Comparison of ENCODE assay signal across 28 cellular contexts in the genomic region with DNA sequence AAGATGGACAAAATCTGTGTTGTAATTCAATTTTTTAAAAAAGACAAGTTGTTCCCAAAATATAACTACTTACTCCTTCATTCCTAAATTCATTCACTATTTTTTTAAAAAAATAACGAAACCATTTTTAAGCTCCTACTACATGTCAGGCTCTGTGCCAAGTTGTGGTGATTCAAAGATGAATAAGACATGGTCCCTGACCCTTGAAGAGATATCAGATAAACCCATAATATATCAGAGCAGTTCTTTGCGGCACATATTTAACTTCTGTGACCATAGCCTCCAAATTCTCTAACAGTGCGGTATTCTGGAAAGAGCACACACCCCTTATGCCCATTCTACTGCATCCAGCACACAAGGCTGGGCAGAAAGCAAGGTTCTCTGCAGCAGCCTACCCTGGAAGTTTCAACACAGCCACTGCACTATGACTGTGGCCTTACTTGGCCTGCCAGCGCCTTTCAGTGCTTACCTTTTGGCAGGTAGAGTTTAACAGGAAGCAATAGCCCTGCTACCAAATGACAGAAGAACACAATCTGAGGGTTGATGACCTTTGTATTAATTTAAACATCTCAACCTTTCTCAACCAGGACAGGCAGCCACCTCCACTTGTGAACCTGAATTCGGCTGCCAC.
DNase-seq lines count a peak whose midpoint lies in the region; ATAC-seq and TF ChIP-seq lines count a peak whose summit lies in the region.
"Had no signal": no experiment of that assay in that cellular context is flagged by ENCODE, and none has a peak within 500 bp of the region (broad histone marks: within the 10 kb centered on the region; RNA-seq: fewer than 3 reads in every experiment).

No MANE protein-coding gene starts in this region.

- H2BK15ac ChIP-seq in mesendoderm (replicated peaks; ENCODE audit: low read depth), result no peak overlapping the region

- H3K18ac ChIP-seq in mesendoderm (ENCODE audit: low read length), result peak overlapping the region; percentile 15

- H3K9me3 ChIP-seq in PC-3 (ENCODE audit: low read length), result no peaks in the 10 kb centered on the region
- no peaks in the 10 kb centered on the region for H3K9me3 ChIP-seq in spleen
- H3K9me3 ChIP-seq: breast epithelium, pancreas, sigmoid colon had no signal

- H3K4me1 Mint-ChIP-seq in GM23338 (peaks cover 50% of the 10 kb centered on the region), progenitor cell of endocrine pancreas (ENCODE audit: low read depth) (no peaks in the 10 kb centered on the region)
- H3K4me1 Mint-ChIP-seq in activated CD8-positive, alpha-beta T cell treated with anti-CD3 and anti-CD28 coated beads, Interleukin-2, amount 10 ng/mL, durations not matched to agents 7 days and 5 days (ENCODE audit: low read depth), result no peaks in the 10 kb centered on the region
- H3K4me1 Mint-ChIP-seq: activated naive CD8-positive, alpha-beta T cell treated with anti-CD3 and anti-CD28 coated beads, Interleukin-2, amount 50 U/mL, for 24 hours had no signal

- H3K4ac ChIP-seq in mesendoderm (ENCODE audit: low read depth, low read length), result peak overlapping the region; percentile 79

- H3K4me1 ChIP-seq in GM23338 (ENCODE audit: insufficient read depth) (peaks cover 38% of the 10 kb centered on the region), PC-3 (ENCODE audit: insufficient read depth, low read length) (peaks cover 29% of the 10 kb centered on the region), mesendoderm (ENCODE audit: control insufficient read depth, low read depth, low read length) (peaks cover 6% of the 10 kb centered on the region), spleen (peaks cover 0 to 13% (median 0%) of the 10 kb centered on the region in 6 donors)
- H3K4me1 ChIP-seq: breast epithelium, pancreas, sigmoid colon had no signal

- ATAC-seq in GM23338, result peak; percentile 35
- ATAC-seq in PC-3, result peak; percentile 68
- no peak for ATAC-seq in activated CD8-positive, alpha-beta T cell treated with anti-CD3 and anti-CD28 coated beads, Interleukin-2, amount 10 ng/mL, durations not matched to agents 7 days and 5 days
- ATAC-seq: activated naive CD8-positive, alpha-beta T cell treated with anti-CD3 and anti-CD28 coated beads, Interleukin-2, amount 50 U/mL, for 24 hours; naive thymus-derived CD8-positive, alpha-beta T cell; T-cell had no signal

- H3K27me3 Mint-ChIP-seq in GM23338 (ENCODE audit: insufficient read depth, low read depth, poor library complexity) (no peaks in the 10 kb centered on the region), progenitor cell of endocrine pancreas (no peaks in the 10 kb centered on the region)
- no peaks in the 10 kb centered on the region for H3K27me3 Mint-ChIP-seq in activated CD8-positive, alpha-beta T cell treated with anti-CD3 and anti-CD28 coated beads, Interleukin-2, amount 10 ng/mL, durations not matched to agents 7 days and 5 days (ENCODE audit: low read depth)
- H3K27me3 Mint-ChIP-seq: activated naive CD8-positive, alpha-beta T cell treated with anti-CD3 and anti-CD28 coated beads, Interleukin-2, amount 50 U/mL, for 24 hours; CD4-positive, CD25-positive, alpha-beta regulatory T cell; naive thymus-derived CD8-positive, alpha-beta T cell; T-cell had no signal

- H3K9me2 ChIP-seq in GM23338 (ENCODE audit: insufficient read depth) (no peaks in the 10 kb centered on the region), PC-3 (replicated peaks; ENCODE audit: low read length) (no peaks in the 10 kb centered on the region)

- H3K27ac ChIP-seq in GM23338 (ENCODE audit: low read depth), result no peak overlapping the region
- H3K27ac ChIP-seq in PC-3 (ENCODE audit: low read length), result peak overlapping the region; percentile 11
- no peak overlapping the region for H3K27ac ChIP-seq in mesendoderm (ENCODE audit: low read depth, low read length)
- H3K27ac ChIP-seq in spleen, result no peak overlapping the region
- H3K27ac ChIP-seq: breast epithelium, pancreas, sigmoid colon had no signal

- BruUV-seq in PC-3 (replicated peaks; lab: Mats Ljungman, UMichigan), result no TSS peak

- H3K23ac ChIP-seq in mesendoderm (ENCODE audit: low read length), result no peak overlapping the region

- no peaks in the 10 kb centered on the region; the same call in 1 of the 2 replicates for H4K20me1 ChIP-seq in GM23338 (replicated peaks; ENCODE audit: insufficient read depth)
- no peaks in the 10 kb centered on the region for H4K20me1 ChIP-seq in PC-3 (ENCODE audit: low read length)

- no peaks in the 10 kb centered on the region for H3K36me3 ChIP-seq in GM23338 (ENCODE audit: insufficient read depth)
- no peaks in the 10 kb centered on the region for H3K36me3 ChIP-seq in PC-3 (ENCODE audit: low read depth, low read length)
- H3K36me3 ChIP-seq in mesendoderm (ENCODE audit: control insufficient read depth, insufficient read depth, low read length), result no peaks in the 10 kb centered on the region
- no peaks in the 10 kb centered on the region for H3K36me3 ChIP-seq in spleen
- H3K36me3 ChIP-seq: breast epithelium, pancreas, sigmoid colon had no signal

- TF ChIP-seq CTCF in GM23338 (conservative IDR thresholded peaks at IDR 0.05; ENCODE audit: low read depth in 2 of 2) (no peak), PC-3 (conservative IDR thresholded peaks at IDR 0.05; ENCODE audit: low read depth, low read length) (no peak), spleen (IDR thresholded peaks at IDR 0.05 in 8 of 11, conservative IDR thresholded peaks at IDR 0.05 in 3 of 11) (no peak), progenitor cell of endocrine pancreas (IDR thresholded peaks at IDR 0.05; ENCODE audit: unreplicated experiment) (no peak)

- no peaks in the 10 kb centered on the region for H3K79me2 ChIP-seq in GM23338 (replicated peaks; ENCODE audit: insufficient read depth)
- H3K79me2 ChIP-seq in PC-3 (ENCODE audit: low read length), result no peaks in the 10 kb centered on the region
- no peaks in the 10 kb centered on the region for H3K79me2 ChIP-seq in mesendoderm (ENCODE audit: control insufficient read depth, insufficient read depth, low read length)

- intact Hi-C loops in PC-3 (cut with micrococcal nuclease), result loop anchor here (5.0 kb wide), 1 partner anchor 259 kb away; no protein-coding TSS in a partner anchor
- intact Hi-C loops in spleen (cut with DNase I; ENCODE audit: low total_unique reads), result no loop called here

- no peak overlapping the region for H2BK5ac ChIP-seq in mesendoderm (ENCODE audit: low read length)

- H3K4me3 Mint-ChIP-seq in GM23338, result no peak overlapping the region
- no peak overlapping the region for H3K4me3 Mint-ChIP-seq in activated CD8-positive, alpha-beta T cell treated with anti-CD3 and anti-CD28 coated beads, Interleukin-2, amount 10 ng/mL, durations not matched to agents 7 days and 5 days
- H3K4me3 Mint-ChIP-seq in progenitor cell of endocrine pancreas (ENCODE audit: low read depth), result no peak overlapping the region
- H3K4me3 Mint-ChIP-seq: activated naive CD8-positive, alpha-beta T cell treated with anti-CD3 and anti-CD28 coated beads, Interleukin-2, amount 50 U/mL, for 24 hours; CD4-positive, CD25-positive, alpha-beta regulatory T cell; naive thymus-derived CD8-positive, alpha-beta T cell; T-cell had no signal

- H2BK120ac ChIP-seq in mesendoderm (ENCODE audit: low read depth, low read length), result peak overlapping the region; percentile 67

- POLR2A ChIA-PET in PC-3 (lab: Charles Lee; ENCODE audit: unreplicated experiment), result no interaction called here
- POLR2A ChIA-PET in activated CD8-positive, alpha-beta T cell treated with anti-CD3 and anti-CD28 coated beads, Interleukin-2, amount 10 ng/mL, durations not matched to agents 7 days and 5 days (lab: Charles Lee), result interaction anchor here (0.6 kb wide), 1 partner anchor 19 kb away, joined by 3 read pairs; no protein-coding TSS in a partner anchor

- H3K36me3 Mint-ChIP-seq in GM23338 (ENCODE audit: low read depth) (no peaks in the 10 kb centered on the region), progenitor cell of endocrine pancreas (ENCODE audit: insufficient read depth) (no peaks in the 10 kb centered on the region)
- H3K36me3 Mint-ChIP-seq in activated CD8-positive, alpha-beta T cell treated with anti-CD3 and anti-CD28 coated beads, Interleukin-2, amount 10 ng/mL, durations not matched to agents 7 days and 5 days (ENCODE audit: low read depth), result no peaks in the 10 kb centered on the region

- DNase-seq in GM23338 (ENCODE audit: low spot score) (no peak), PC-3 (peak; percentile 80), dermis blood vessel endothelial cell (peak; percentile 37), mesendoderm (no peak), spleen (no peak), progenitor cell of endocrine pancreas (ENCODE audit: low spot score, unreplicated experiment) (no peak), activated gamma-delta T cell (lab: John Stamatoyannopoulos, UW) (no peak)
- no peak for DNase-seq in activated CD8-positive, alpha-beta T cell treated with anti-CD3 and anti-CD28 coated beads, Interleukin-2, amount 10 ng/mL, durations not matched to agents 7 days and 5 days
- DNase-seq: activated CD4-positive, alpha-beta T cell treated with anti-CD3 and anti-CD28 coated beads for 48 hours; activated naive CD8-positive, alpha-beta T cell treated with anti-CD3 and anti-CD28 coated beads, Interleukin-2, amount 50 U/mL, for 24 hours; CD4-positive, CD25-positive, alpha-beta regulatory T cell; cortex of kidney; DMS 273 treated with DMSO at 0.1 percent for 48 hours; foreskin melanocyte; H7; kidney; mesenchymal stem cell; naive thymus-derived CD8-positive, alpha-beta T cell; NCI-H1417; NCI-H2107; NCI-H510A; pancreas; Right ventricle myocardium superior; sigmoid colon; stimulated activated CD4-positive, alpha-beta T cell treated with anti-CD3 and anti-CD28 coated beads, Interleukin-1b, Interleukin-23, amount 100 ng/mL, for 48 hours; stimulated activated naive CD4-positive, alpha-beta T cell treated with Interleukin-2 at 50 U/mL for 16 hours; T-cell had no signal

- H2AFZ ChIP-seq in GM23338 (peak overlapping the region; percentile 8; the same call in 1 of the 2 replicates), PC-3 (ENCODE audit: low read length) (no peak overlapping the region)

- no peak overlapping the region for H3K9ac ChIP-seq in PC-3 (ENCODE audit: low read length)
- no peak overlapping the region for H3K9ac ChIP-seq in mesendoderm (ENCODE audit: low read length)

- peak overlapping the region; percentile 12 for H2AK5ac ChIP-seq in mesendoderm (ENCODE audit: low read length)

- no peak overlapping the region for H4K8ac ChIP-seq in mesendoderm (ENCODE audit: low read depth, low read length)

- WGBS in mesendoderm (ENCODE audit: extremely low coverage, insufficient coverage, low lambda C conversion rate), result 100% methylated on average over 1 of the region's 5 CpGs
- WGBS in spleen, 5 donors, result 71 to 81% (median 80%) methylated on average over 5 of the region's 5 CpGs

- no peak for TF ChIP-seq POLR2A in spleen (IDR thresholded peaks at IDR 0.05)

- H4K5ac ChIP-seq in mesendoderm (ENCODE audit: low read length), result no peak overlapping the region

- H3K79me1 ChIP-seq in mesendoderm (ENCODE audit: low read length), result no peaks in the 10 kb centered on the region

- H3F3A ChIP-seq in GM23338 (replicated peaks; ENCODE audit: low read depth), result no peaks in the 10 kb centered on the region
- peaks cover 8% of the 10 kb centered on the region for H3F3A ChIP-seq in PC-3 (ENCODE audit: low read length, unreplicated experiment)

- H3K9me3 Mint-ChIP-seq in GM23338 (no peaks in the 10 kb centered on the region), progenitor cell of endocrine pancreas (ENCODE audit: low read depth) (no peaks in the 10 kb centered on the region)
- H3K9me3 Mint-ChIP-seq in activated CD8-positive, alpha-beta T cell treated with anti-CD3 and anti-CD28 coated beads, Interleukin-2, amount 10 ng/mL, durations not matched to agents 7 days and 5 days (ENCODE audit: insufficient read depth), result no peaks in the 10 kb centered on the region
- H3K9me3 Mint-ChIP-seq: activated naive CD8-positive, alpha-beta T cell treated with anti-CD3 and anti-CD28 coated beads, Interleukin-2, amount 50 U/mL, for 24 hours had no signal

- CTCF ChIA-PET in PC-3 (lab: Charles Lee), result no interaction called here
- CTCF ChIA-PET in activated CD8-positive, alpha-beta T cell treated with anti-CD3 and anti-CD28 coated beads, Interleukin-2, amount 10 ng/mL, durations not matched to agents 7 days and 5 days (lab: Charles Lee), result no interaction called here

- no peak overlapping the region for H3K27ac Mint-ChIP-seq in GM23338
- no peak overlapping the region for H3K27ac Mint-ChIP-seq in activated CD8-positive, alpha-beta T cell treated with anti-CD3 and anti-CD28 coated beads, Interleukin-2, amount 10 ng/mL, durations not matched to agents 7 days and 5 days
- H3K27ac Mint-ChIP-seq in progenitor cell of endocrine pancreas, result no peak overlapping the region
- H3K27ac Mint-ChIP-seq: activated naive CD8-positive, alpha-beta T cell treated with anti-CD3 and anti-CD28 coated beads, Interleukin-2, amount 50 U/mL, for 24 hours; CD4-positive, CD25-positive, alpha-beta regulatory T cell; naive thymus-derived CD8-positive, alpha-beta T cell; T-cell had no signal

- H3K4me2 ChIP-seq in GM23338, result peak overlapping the region; percentile 24; the same call in 1 of the 2 replicates
- H3K4me2 ChIP-seq in PC-3 (ENCODE audit: low read length), result peak overlapping the region; percentile 53
- H3K4me2 ChIP-seq in mesendoderm (ENCODE audit: low read length), result no peak overlapping the region

- H3K27me3 ChIP-seq in GM23338 (ENCODE audit: insufficient read depth) (no peaks in the 10 kb centered on the region), PC-3 (ENCODE audit: low read length) (no peaks in the 10 kb centered on the region), mesendoderm (ENCODE audit: insufficient read depth, low read length, poor library complexity) (no peaks in the 10 kb centered on the region), spleen (replicated peaks in 1 of 7) (no peaks in the 10 kb centered on the region)
- H3K27me3 ChIP-seq: breast epithelium, pancreas, sigmoid colon had no signal

- no peak overlapping the region for H3K4me3 ChIP-seq in GM23338
- H3K4me3 ChIP-seq in PC-3 (ENCODE audit: low read length), result no peak overlapping the region
- H3K4me3 ChIP-seq in mesendoderm (ENCODE audit: low read length), result no peak overlapping the region
- H3K4me3 ChIP-seq in spleen, result no peak overlapping the region
- H3K4me3 ChIP-seq: breast epithelium, pancreas, sigmoid colon had no signal

- peak overlapping the region; percentile 40 for H3K56ac ChIP-seq in mesendoderm (ENCODE audit: low read length)

Comparison
In these comparisons a context has a peak if more than half of its experiments do, and no peak if none do; other contexts are left out.
1. DNase-seq: peak in PC-3 (single experiment) and dermis blood vessel endothelial cell (single experiment); none in GM23338 (single experiment), mesendoderm (single experiment), activated CD8-positive, alpha-beta T cell treated with anti-CD3 and anti-CD28 coated beads, Interleukin-2, amount 10 ng/mL, durations not matched to agents 7 days and 5 days (single experiment), spleen (single experiment), progenitor cell of endocrine pancreas (single experiment) and activated gamma-delta T cell (single experiment).